Comparison of ENCODE assay signal across 1 cellular context in genomic region chr6:149065658-149066556, GRCh38.
TF ChIP-seq lines count a peak whose summit lies in the region.

No MANE protein-coding gene starts in this region.

TF ChIP-seq in GM12878, 131 proteins besides CTCF, POLR2A, EP300 and RAD21 (continued from another document):
- TF ChIP-seq CUX1 (IDR thresholded peaks at IDR 0.05; ENCODE audit: insufficient replicate concordance, low read depth, low read length), result peak; percentile 13
- TF ChIP-seq STAT3 (IDR thresholded peaks at IDR 0.05; ENCODE audit: low read depth, low read length), result 0 out of 2 replicates have a peak, but pooled peaks have one; percentile 66
- TF ChIP-seq CHD2 (IDR thresholded peaks at IDR 0.05; ENCODE audit: borderline replicate concordance, low read depth, low read length), result peak; percentile 77; the same call in 1 of the 2 replicates
- TF ChIP-seq ZBTB4 (CRISPR knock-in tag; IDR thresholded peaks at IDR 0.05), result no peak
- TF ChIP-seq CBX5 (IDR thresholded peaks at IDR 0.05; ENCODE audit: low read depth), result peak; percentile 68; the same call in 1 of the 2 replicates
- no peak for TF ChIP-seq SIX5 (IDR thresholded peaks at IDR 0.05; ENCODE audit: low read depth, low read length, severe bottlenecking)
- TF ChIP-seq TCF12 (IDR thresholded peaks at IDR 0.05; ENCODE audit: low read depth, low read length), result 0 out of 2 replicates have a peak, but pooled peaks have one; percentile 34
- peak; percentile 98 for TF ChIP-seq NR2F1 (conservative IDR thresholded peaks at IDR 0.05)
- TF ChIP-seq, protein P1, sequence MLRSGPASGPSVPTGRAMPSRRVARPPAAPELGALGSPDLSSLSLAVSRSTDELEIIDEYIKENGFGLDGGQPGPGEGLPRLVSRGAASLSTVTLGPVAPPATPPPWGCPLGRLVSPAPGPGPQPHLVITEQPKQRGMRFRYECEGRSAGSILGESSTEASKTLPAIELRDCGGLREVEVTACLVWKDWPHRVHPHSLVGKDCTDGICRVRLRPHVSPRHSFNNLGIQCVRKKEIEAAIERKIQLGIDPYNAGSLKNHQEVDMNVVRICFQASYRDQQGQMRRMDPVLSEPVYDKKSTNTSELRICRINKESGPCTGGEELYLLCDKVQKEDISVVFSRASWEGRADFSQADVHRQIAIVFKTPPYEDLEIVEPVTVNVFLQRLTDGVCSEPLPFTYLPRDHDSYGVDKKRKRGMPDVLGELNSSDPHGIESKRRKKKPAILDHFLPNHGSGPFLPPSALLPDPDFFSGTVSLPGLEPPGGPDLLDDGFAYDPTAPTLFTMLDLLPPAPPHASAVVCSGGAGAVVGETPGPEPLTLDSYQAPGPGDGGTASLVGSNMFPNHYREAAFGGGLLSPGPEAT (IDR thresholded peaks at IDR 0.05; ENCODE audit: low read depth), result peak; percentile 97
- peak; percentile 58; the same call in 1 of the 2 replicates for TF ChIP-seq PML (IDR thresholded peaks at IDR 0.05; ENCODE audit: low read length)
- TF ChIP-seq BACH1 (IDR thresholded peaks at IDR 0.05; ENCODE audit: borderline replicate concordance), result peak; percentile 69; the same call in 1 of the 2 replicates
- TF ChIP-seq DPF2 (IDR thresholded peaks at IDR 0.05), result peak; percentile 92
- no peak; the same call in 1 of the 2 replicates for TF ChIP-seq WRNIP1 (IDR thresholded peaks at IDR 0.05; ENCODE audit: borderline replicate concordance, low read depth, low read length)
- 0 out of 2 replicates have a peak, but pooled peaks have one; percentile 31 for TF ChIP-seq GABPA (IDR thresholded peaks at IDR 0.05; ENCODE audit: low read depth)
- TF ChIP-seq GATAD2B (conservative IDR thresholded peaks at IDR 0.05; ENCODE audit: low read depth), result peak; percentile 80; the same call in 1 of the 2 replicates
- TF ChIP-seq SPI1 (IDR thresholded peaks at IDR 0.05; ENCODE audit: borderline replicate concordance, insufficient read depth, low read depth, low read length), result peak; percentile 84
- no peak for TF ChIP-seq SMAD5 (IDR thresholded peaks at IDR 0.05; ENCODE audit: low read depth)
- peak; percentile 88 for TF ChIP-seq TCF7 (IDR thresholded peaks at IDR 0.05; ENCODE audit: borderline replicate concordance)
- TF ChIP-seq ATF3 (IDR thresholded peaks at IDR 0.05; ENCODE audit: borderline replicate concordance, extremely low read depth, low read depth, low read length), result no peak
- peak; percentile 59 for TF ChIP-seq KLF5 (IDR thresholded peaks at IDR 0.05; ENCODE audit: partially characterized antibody)
- no peak for TF ChIP-seq SUPT20H (IDR thresholded peaks at IDR 0.05; ENCODE audit: borderline replicate concordance, control insufficient read depth, low read depth, low read length)
- TF ChIP-seq NR2C2 (IDR thresholded peaks at IDR 0.05; ENCODE audit: borderline replicate concordance, control insufficient read depth, insufficient read length, low read depth), result no peak
- TF ChIP-seq ZBED1 (IDR thresholded peaks at IDR 0.05; ENCODE audit: borderline replicate concordance), result peak; percentile 73
- peak; percentile 93 for TF ChIP-seq MTA2 (IDR thresholded peaks at IDR 0.05; ENCODE audit: low read depth)
- TF ChIP-seq ZNF24 (IDR thresholded peaks at IDR 0.05), result peak; percentile 80
- TF ChIP-seq IRF4 (IDR thresholded peaks at IDR 0.05; ENCODE audit: low read depth, low read length), result peak; percentile 91
- TF ChIP-seq IKZF2 (IDR thresholded peaks at IDR 0.05), result peak; percentile 99
- peak in 1 of 2 experiments; percentile 55; a peak in 1 of 3 replicates for TF ChIP-seq EGR1 (IDR thresholded peaks at IDR 0.05; ENCODE audit: borderline replicate concordance in 1 of 2, low read depth in 2 of 2, low read length in 2 of 2)
- no peak for TF ChIP-seq ZNF274 (IDR thresholded peaks at IDR 0.05; ENCODE audit: insufficient read depth, insufficient read length)
- TF ChIP-seq KAT2A (conservative IDR thresholded peaks at IDR 0.05; ENCODE audit: control insufficient read depth, low read depth, low read length), result no peak
- TF ChIP-seq PBX3 (IDR thresholded peaks at IDR 0.05; ENCODE audit: insufficient replicate concordance, low read depth, low read length), result no peak
- TF ChIP-seq RCOR1 (conservative IDR thresholded peaks at IDR 0.05; ENCODE audit: low read depth, low read length), result 0 out of 2 replicates have a peak, but pooled peaks have one; percentile 8
